Comparison of ENCODE assay signal across 20 cellular contexts in genomic region chr1:44170281-44170823, GRCh38. TPM values are rescaled to one million over a fixed set of nuclear protein-coding genes. Genes with fewer than 3 reads are reported as not detected.
DNase-seq lines count a peak whose midpoint lies in the region; ATAC-seq and TF ChIP-seq lines count a peak whose summit lies in the region.
"Had no signal": no experiment of that assay in that cellular context is flagged by ENCODE, and none has a peak within 500 bp of the region (broad histone marks: within the 10 kb centered on the region; RNA-seq: fewer than 3 reads in every experiment).

No MANE protein-coding gene starts in this region.

- H2AFZ ChIP-seq in GM23338 = peak overlapping the region; percentile 86; the same call in 1 of the 2 replicates
- H2AFZ ChIP-seq in PC-3 (ENCODE audit: low read length) = no peak overlapping the region
- H2AFZ ChIP-seq: parathyroid adenoma had no signal

- H3K4me3 ChIP-seq in GM23338 (no peak overlapping the region), PC-3 (ENCODE audit: low read length) (no peak overlapping the region), retinal pigment epithelial cell (ENCODE audit: low read length) (no peak overlapping the region), ascending aorta (no peak overlapping the region)
- H3K4me3 ChIP-seq: thoracic aorta had no signal

- H3K27me3 Mint-ChIP-seq in GM23338 (ENCODE audit: insufficient read depth, low read depth, poor library complexity) = peaks cover 1% of the 10 kb centered on the region

- H3K4me3 Mint-ChIP-seq in GM23338 = no peak overlapping the region
- H3K4me3 Mint-ChIP-seq: T-helper 17 cell had no signal

- no peak overlapping the region for H3K27ac Mint-ChIP-seq in GM23338
- H3K27ac Mint-ChIP-seq: T-helper 17 cell had no signal

- H3K9ac ChIP-seq in PC-3 (ENCODE audit: low read length) = no peak overlapping the region
- H3K9ac ChIP-seq: parathyroid adenoma had no signal

- in situ Hi-C loops in GM13976 (cut with MboI; ENCODE audit: low sequenced_read_pairs, unreplicated experiment) = no loop called here

- H3K79me2 ChIP-seq in GM23338 (replicated peaks; ENCODE audit: insufficient read depth) (no peaks in the 10 kb centered on the region), PC-3 (ENCODE audit: low read length) (no peaks in the 10 kb centered on the region)
- H3K79me2 ChIP-seq: parathyroid adenoma had no signal

- DNase-seq in GM23338 (ENCODE audit: low spot score) = peak; percentile 35
- DNase-seq in PC-3 = peak; percentile 14
- peak; percentile 31 for DNase-seq in fibroblast of gingiva (ENCODE audit: low read depth)
- DNase-seq in retinal pigment epithelial cell (ENCODE audit: low read depth) = no peak
- no peak for DNase-seq in GM13976 (ENCODE audit: low spot score)
- no peak for DNase-seq in ascending aorta (ENCODE audit: low spot score in 2 of 2)
- DNase-seq: activated CD4-positive, CD25-positive, alpha-beta regulatory T cell; activated gamma-delta T cell; C1 segment of cervical spinal cord; Kasumi-1; NCI-H1417 treated with DMSO at 0.1 percent for 48 hours; NCI-H2171 treated with DMSO at 0.1 percent for 48 hours; small intestine; T-helper 17 cell had no signal

- no peaks in the 10 kb centered on the region; the same call in 1 of the 2 replicates for H3K4me1 ChIP-seq in GM23338 (ENCODE audit: insufficient read depth)
- no peaks in the 10 kb centered on the region for H3K4me1 ChIP-seq in PC-3 (ENCODE audit: insufficient read depth, low read length)
- H3K4me1 ChIP-seq in ascending aorta = no peaks in the 10 kb centered on the region
- H3K4me1 ChIP-seq: parathyroid adenoma had no signal

- H4K20me1 ChIP-seq in GM23338 (replicated peaks; ENCODE audit: insufficient read depth) (no peaks in the 10 kb centered on the region), PC-3 (ENCODE audit: low read length) (no peaks in the 10 kb centered on the region)

- CTCF ChIA-PET in PC-3 (lab: Charles Lee) = no interaction called here

- no TSS peak for BruUV-seq in PC-3 (replicated peaks; lab: Mats Ljungman, UMichigan)

- TF ChIP-seq CTCF in GM23338 (conservative IDR thresholded peaks at IDR 0.05; ENCODE audit: low read depth in 2 of 2) (peak; percentile 29 to 52; a peak in 3 of 4 replicates), PC-3 (conservative IDR thresholded peaks at IDR 0.05; ENCODE audit: low read depth, low read length) (no peak), retinal pigment epithelial cell (conservative IDR thresholded peaks at IDR 0.05; ENCODE audit: low read depth, low read length) (peak; percentile 7), GM13976 (IDR thresholded peaks at IDR 0.05; ENCODE audit: borderline replicate concordance, control extremely low read depth, extremely low read depth, insufficient read depth, missing control alignments) (no peak), ascending aorta (IDR thresholded peaks at IDR 0.05) (no peak)

- H3K9me2 ChIP-seq in GM23338 (ENCODE audit: insufficient read depth) (no peaks in the 10 kb centered on the region), PC-3 (replicated peaks; ENCODE audit: low read length) (no peaks in the 10 kb centered on the region)

- H3K9me3 Mint-ChIP-seq in GM23338 = peaks cover 23% of the 10 kb centered on the region

- H3K4me1 Mint-ChIP-seq in GM23338 = peaks cover 3% of the 10 kb centered on the region; the same call in 1 of the 3 replicates
- H3K4me1 Mint-ChIP-seq: T-helper 17 cell had no signal

- H3K9me3 ChIP-seq in PC-3 (ENCODE audit: low read length) = 0 out of 2 replicates have a peak, but pooled peaks cover 13% of the 10 kb centered on the region
- no peaks in the 10 kb centered on the region for H3K9me3 ChIP-seq in ascending aorta

- POLR2A ChIA-PET in PC-3 (lab: Charles Lee; ENCODE audit: unreplicated experiment) = no interaction called here

- H3F3A ChIP-seq in GM23338 (replicated peaks; ENCODE audit: low read depth) (no peaks in the 10 kb centered on the region), PC-3 (ENCODE audit: low read length, unreplicated experiment) (no peaks in the 10 kb centered on the region)

- peaks cover 11% of the 10 kb centered on the region for H3K36me3 Mint-ChIP-seq in GM23338 (ENCODE audit: low read depth)

- ATAC-seq in GM23338 (peak; percentile 70), PC-3 (no peak), HG03175 (IDR thresholded peaks at IDR 0.05; ENCODE audit: unreplicated experiment) (no peak)
- ATAC-seq: T-helper 17 cell had no signal

- H3K27ac ChIP-seq in GM23338 (ENCODE audit: low read depth) = no peak overlapping the region
- H3K27ac ChIP-seq in PC-3 (ENCODE audit: low read length) = no peak overlapping the region
- no peak overlapping the region for H3K27ac ChIP-seq in ascending aorta
- H3K27ac ChIP-seq: HL-60, parathyroid adenoma, thoracic aorta had no signal

- H3K4me2 ChIP-seq in GM23338 = no peak overlapping the region
- H3K4me2 ChIP-seq in PC-3 (ENCODE audit: low read length) = no peak overlapping the region

- intact Hi-C loops in PC-3 (cut with micrococcal nuclease) (no loop called here), ascending aorta (cut with DNase I) (no loop called here)

- H3K27me3 ChIP-seq in GM23338 (ENCODE audit: insufficient read depth) (no peaks in the 10 kb centered on the region), PC-3 (ENCODE audit: low read length) (no peaks in the 10 kb centered on the region), ascending aorta (no peaks in the 10 kb centered on the region)

- H3K36me3 ChIP-seq in GM23338 (ENCODE audit: insufficient read depth) (no peaks in the 10 kb centered on the region), PC-3 (ENCODE audit: low read depth, low read length) (no peaks in the 10 kb centered on the region), ascending aorta (no peaks in the 10 kb centered on the region)
- H3K36me3 ChIP-seq: thoracic aorta had no signal

TF ChIP-seq in GM23338, 12 proteins besides CTCF, POLR2A, EP300 and RAD21 (continues in another document):
- TF ChIP-seq, protein P1, sequence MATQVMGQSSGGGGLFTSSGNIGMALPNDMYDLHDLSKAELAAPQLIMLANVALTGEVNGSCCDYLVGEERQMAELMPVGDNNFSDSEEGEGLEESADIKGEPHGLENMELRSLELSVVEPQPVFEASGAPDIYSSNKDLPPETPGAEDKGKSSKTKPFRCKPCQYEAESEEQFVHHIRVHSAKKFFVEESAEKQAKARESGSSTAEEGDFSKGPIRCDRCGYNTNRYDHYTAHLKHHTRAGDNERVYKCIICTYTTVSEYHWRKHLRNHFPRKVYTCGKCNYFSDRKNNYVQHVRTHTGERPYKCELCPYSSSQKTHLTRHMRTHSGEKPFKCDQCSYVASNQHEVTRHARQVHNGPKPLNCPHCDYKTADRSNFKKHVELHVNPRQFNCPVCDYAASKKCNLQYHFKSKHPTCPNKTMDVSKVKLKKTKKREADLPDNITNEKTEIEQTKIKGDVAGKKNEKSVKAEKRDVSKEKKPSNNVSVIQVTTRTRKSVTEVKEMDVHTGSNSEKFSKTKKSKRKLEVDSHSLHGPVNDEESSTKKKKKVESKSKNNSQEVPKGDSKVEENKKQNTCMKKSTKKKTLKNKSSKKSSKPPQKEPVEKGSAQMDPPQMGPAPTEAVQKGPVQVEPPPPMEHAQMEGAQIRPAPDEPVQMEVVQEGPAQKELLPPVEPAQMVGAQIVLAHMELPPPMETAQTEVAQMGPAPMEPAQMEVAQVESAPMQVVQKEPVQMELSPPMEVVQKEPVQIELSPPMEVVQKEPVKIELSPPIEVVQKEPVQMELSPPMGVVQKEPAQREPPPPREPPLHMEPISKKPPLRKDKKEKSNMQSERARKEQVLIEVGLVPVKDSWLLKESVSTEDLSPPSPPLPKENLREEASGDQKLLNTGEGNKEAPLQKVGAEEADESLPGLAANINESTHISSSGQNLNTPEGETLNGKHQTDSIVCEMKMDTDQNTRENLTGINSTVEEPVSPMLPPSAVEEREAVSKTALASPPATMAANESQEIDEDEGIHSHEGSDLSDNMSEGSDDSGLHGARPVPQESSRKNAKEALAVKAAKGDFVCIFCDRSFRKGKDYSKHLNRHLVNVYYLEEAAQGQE (IDR thresholded peaks at IDR 0.05; ENCODE audit: unreplicated experiment) = no peak
- no peak for TF ChIP-seq CREB1 (CRISPR knock-in tag; IDR thresholded peaks at IDR 0.05; ENCODE audit: low read depth)
- no peak for TF ChIP-seq EZH2phosphoT487 (IDR thresholded peaks at IDR 0.05; ENCODE audit: unreplicated experiment)
- TF ChIP-seq ZNF331 (CRISPR knock-in tag; IDR thresholded peaks at IDR 0.05; ENCODE audit: low read depth) = no peak

RNA-seq across cellular contexts. Expression of gene KLF18, which starts 28.9 kb away (rescaled TPM):
- 0.16 and 0.35 TPM in 2 replicates for total RNA-seq in GM23338 (2014; rRNA removed; shearing (Covaris generic))
- not detected in 2 replicates for polyA plus RNA-seq in GM23338 (2016; fragmentation: Nextera tagmentation; extraction: Ambion mirVana)
- total RNA-seq in PC-3 (2014; rRNA removed) = not detected in 2 replicates
- total RNA-seq in ascending aorta = not detected
- total RNA-seq: liver, myocyte, T-helper 17 cell, thoracic aorta had no signal
- polyA plus RNA-seq: liver, small intestine had no signal

RNA-seq across cellular contexts. Expression of gene DMAP1, which starts 42.9 kb away (rescaled TPM):
- 38.8 and 40.0 TPM in 2 replicates for total RNA-seq in GM23338 (2014; rRNA removed; shearing (Covaris generic))
- 27.9 and 32.6 TPM in 2 replicates for polyA plus RNA-seq in GM23338 (2016; fragmentation: Nextera tagmentation; extraction: Ambion mirVana)
- total RNA-seq in PC-3 (2014; rRNA removed) = 55.5 and 59.0 TPM in 2 replicates
- 42.7 TPM for total RNA-seq in ascending aorta

RNA-seq across cellular contexts. Expression of gene KLF17, which starts 51.7 kb away (rescaled TPM):
- not detected in 2 replicates for total RNA-seq in GM23338 (2014; rRNA removed; shearing (Covaris generic))
- polyA plus RNA-seq in GM23338 (2016; fragmentation: Nextera tagmentation; extraction: Ambion mirVana) = not detected in 2 replicates
- total RNA-seq in PC-3 (2014; rRNA removed) (0.26 and 0.58 TPM in 2 replicates), ascending aorta (not detected)
- total RNA-seq: liver, myocyte, T-helper 17 cell had no signal
- polyA plus RNA-seq: liver had no signal

Comparison
In these comparisons a context has a peak if more than half of its experiments do, and no peak if none do; other contexts are left out.
1. DNase-seq: peak in GM23338 (single experiment), PC-3 (single experiment) and fibroblast of gingiva (single experiment); none in retinal pigment epithelial cell (single experiment), GM13976 (single experiment) and ascending aorta (0 of 2).
2. CTCF ChIP-seq: peak in GM23338 (2 of 2) and retinal pigment epithelial cell (single experiment); none in PC-3 (single experiment), GM13976 (single experiment) and ascending aorta (0 of 3).